Comparison of ENCODE assay signal across 1 cellular context in the genomic region with DNA sequence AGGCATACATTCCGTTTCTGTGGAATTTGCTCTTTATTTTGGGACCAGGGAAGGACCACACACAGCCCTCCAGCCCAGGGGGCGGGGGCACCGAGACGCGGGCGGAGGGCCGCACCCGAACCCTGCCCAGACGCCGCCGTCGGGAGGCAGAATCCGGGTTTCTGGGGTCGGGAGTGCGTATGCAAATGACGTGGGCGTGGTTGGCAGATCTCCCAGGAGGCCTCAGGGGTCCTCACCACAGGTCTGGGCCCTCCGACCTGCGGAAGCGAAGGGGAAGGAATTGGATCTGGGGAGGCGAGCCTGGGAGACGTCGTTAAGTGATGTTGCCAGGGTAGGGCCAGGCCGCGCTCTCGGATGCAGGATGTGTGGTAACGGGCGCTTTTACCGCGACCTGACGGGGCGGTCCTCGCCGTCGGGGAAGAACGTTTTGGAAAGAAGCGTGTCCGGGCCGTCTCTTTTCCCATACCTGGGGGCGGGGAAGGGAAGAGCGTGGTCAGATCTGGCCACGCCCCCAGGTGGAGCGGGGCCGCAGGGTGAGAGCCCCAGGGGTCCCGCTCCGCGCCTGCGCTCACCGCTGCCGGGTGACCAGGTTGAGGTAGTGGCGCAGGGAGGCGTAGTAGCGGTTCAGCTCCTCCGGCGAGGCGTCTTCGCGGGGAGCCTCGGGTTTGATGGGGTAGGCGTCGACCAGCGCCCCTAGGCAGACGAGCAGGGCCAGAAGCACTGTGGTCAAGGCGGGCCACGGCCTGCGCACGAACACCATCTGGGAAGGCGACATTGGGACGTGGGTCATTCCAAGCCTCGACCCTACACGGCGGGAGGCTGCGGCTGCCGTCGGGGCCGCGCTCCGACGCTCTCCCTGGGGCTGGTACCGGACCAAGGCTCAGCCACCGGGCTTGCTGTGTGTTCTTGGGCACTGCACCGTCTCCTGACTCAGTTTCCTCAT.
TF ChIP-seq lines count a peak whose summit lies in the region.

No MANE protein-coding gene starts in this region.

TF ChIP-seq in SK-N-SH, 30 proteins besides CTCF, POLR2A, EP300 and RAD21:
- TF ChIP-seq SIN3A (IDR thresholded peaks at IDR 0.05; ENCODE audit: borderline replicate concordance, low read depth, low read length) (no peak), FOXM1 (IDR thresholded peaks at IDR 0.05; ENCODE audit: low read depth) (no peak), RFX5 (IDR thresholded peaks at IDR 0.05; ENCODE audit: low read length) (no peak), USF2 (IDR thresholded peaks at IDR 0.05; ENCODE audit: borderline replicate concordance, low read depth, low read length) (no peak), YY1 (IDR thresholded peaks at IDR 0.05; ENCODE audit: low read depth) (no peak), NRF1 (IDR thresholded peaks at IDR 0.05; ENCODE audit: low read depth, low read length) (no peak), MEF2A (IDR thresholded peaks at IDR 0.05; ENCODE audit: borderline replicate concordance, low read depth) (no peak), FOXJ3 (CRISPR knock-in tag; IDR thresholded peaks at IDR 0.05) (no peak)
- TF ChIP-seq, protein P1, sequence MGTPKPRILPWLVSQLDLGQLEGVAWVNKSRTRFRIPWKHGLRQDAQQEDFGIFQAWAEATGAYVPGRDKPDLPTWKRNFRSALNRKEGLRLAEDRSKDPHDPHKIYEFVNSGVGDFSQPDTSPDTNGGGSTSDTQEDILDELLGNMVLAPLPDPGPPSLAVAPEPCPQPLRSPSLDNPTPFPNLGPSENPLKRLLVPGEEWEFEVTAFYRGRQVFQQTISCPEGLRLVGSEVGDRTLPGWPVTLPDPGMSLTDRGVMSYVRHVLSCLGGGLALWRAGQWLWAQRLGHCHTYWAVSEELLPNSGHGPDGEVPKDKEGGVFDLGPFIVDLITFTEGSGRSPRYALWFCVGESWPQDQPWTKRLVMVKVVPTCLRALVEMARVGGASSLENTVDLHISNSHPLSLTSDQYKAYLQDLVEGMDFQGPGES (IDR thresholded peaks at IDR 0.05; ENCODE audit: low read depth, low read length): no peak
TF ChIP-seq in SK-N-SH: peak in this region for 0.
